In genomic region chr9:87338075-87338989, GRCh38 we compare ENCODE assay signal across 1 cellular context.
TF ChIP-seq lines count a peak whose summit lies in the region.

No MANE protein-coding gene starts in this region.

TF ChIP-seq in GM23338, 12 proteins besides CTCF, POLR2A, EP300 and RAD21 (continued from another document):
- TF ChIP-seq NANOG (IDR thresholded peaks at IDR 0.05; ENCODE audit: borderline replicate concordance) (no peak), POLR2AphosphoS5 (IDR thresholded peaks at IDR 0.05; ENCODE audit: low read depth) (no peak), EZH2 (IDR thresholded peaks at IDR 0.05; ENCODE audit: low read depth, unreplicated experiment) (no peak), STAT1 (IDR thresholded peaks at IDR 0.05; ENCODE audit: unreplicated experiment) (no peak), ZNF462 (CRISPR knock-in tag; IDR thresholded peaks at IDR 0.05) (no peak), ZNF331 (CRISPR knock-in tag; IDR thresholded peaks at IDR 0.05; ENCODE audit: low read depth) (no peak), REST (IDR thresholded peaks at IDR 0.05; ENCODE audit: unreplicated experiment) (no peak), ZNF114 (CRISPR knock-in tag; IDR thresholded peaks at IDR 0.05) (no peak)
